Comparison of ENCODE assay signal across 8 cellular contexts in genomic region chr17:7204828-7205461, GRCh38. TPM values are rescaled to one million over a fixed set of nuclear protein-coding genes. Genes with fewer than 3 reads are reported as not detected.
DNase-seq lines count a peak whose midpoint lies in the region; ATAC-seq and TF ChIP-seq lines count a peak whose summit lies in the region.

No MANE protein-coding gene starts in this region.

- H3K27ac Mint-ChIP-seq in endothelial cell (ENCODE audit: unreplicated experiment) (peak overlapping the region; percentile 83), mesothelial cell of epicardium (peak overlapping the region; percentile 77)

- no peaks in the 10 kb centered on the region for H3K9me3 Mint-ChIP-seq in endothelial cell (ENCODE audit: unreplicated experiment)
- H3K9me3 Mint-ChIP-seq in mesothelial cell of epicardium, result no peaks in the 10 kb centered on the region

- H3K27me3 Mint-ChIP-seq in endothelial cell (ENCODE audit: unreplicated experiment), result peaks cover 21% of the 10 kb centered on the region
- H3K27me3 Mint-ChIP-seq in mesothelial cell of epicardium (ENCODE audit: low read depth), result no peaks in the 10 kb centered on the region

- TF ChIP-seq CTCF in GM13977 (IDR thresholded peaks at IDR 0.05; ENCODE audit: extremely low read depth, insufficient read depth, missing control alignments) (no peak), endothelial cell (IDR thresholded peaks at IDR 0.05; ENCODE audit: unreplicated experiment) (no peak), mesothelial cell of epicardium (IDR thresholded peaks at IDR 0.05; ENCODE audit: unreplicated experiment) (no peak)

- H3K4me3 Mint-ChIP-seq in endothelial cell (ENCODE audit: unreplicated experiment), result peak overlapping the region; percentile 81
- H3K4me3 Mint-ChIP-seq in mesothelial cell of epicardium, result peak overlapping the region; percentile 68

- DNase-seq in GM13977 (ENCODE audit: low spot score) (peak; percentile 99), NCI-H2171 treated with DMSO at 0.1 percent for 48 hours (lab: John Stamatoyannopoulos, UW) (peak; percentile 96), endothelial cell (ENCODE audit: low spot score) (peak; percentile 89), mesothelial cell of epicardium (ENCODE audit: low spot score in 2 of 2, unreplicated experiment in 2 of 2) (peak; percentile 76 to 88), DMS114 treated with DMSO at 0.1 percent for 48 hours (lab: John Stamatoyannopoulos, UW; ENCODE audit: unreplicated experiment) (no peak)
- DNase-seq in activated CD8-positive, alpha-beta memory T cell treated with anti-CD3 and anti-CD28 coated beads, Interleukin-2, amount 50 U/mL, for 1 hour (ENCODE audit: extremely low read depth), result peak; percentile 97
- peak; percentile 74 for DNase-seq in stimulated activated CD8-positive, alpha-beta memory T cell treated with anti-CD3 and anti-CD28 coated beads, Interleukin-15, amount 100 ng/mL, for 24 hours (ENCODE audit: low read depth)

- H3K36me3 Mint-ChIP-seq in endothelial cell (ENCODE audit: low read depth, unreplicated experiment) (peaks cover 34% of the 10 kb centered on the region), mesothelial cell of epicardium (peaks cover 6% of the 10 kb centered on the region)

- peak; percentile 77 for ATAC-seq in HG02763 (IDR thresholded peaks at IDR 0.05; ENCODE audit: unreplicated experiment)

- in situ Hi-C loops in GM13977 (cut with MboI; ENCODE audit: low pct_unique_long_range_greater_than_20kb, low sequenced_read_pairs, unreplicated experiment), result no loop called here

- peaks cover 21% of the 10 kb centered on the region for H3K4me1 Mint-ChIP-seq in endothelial cell (ENCODE audit: unreplicated experiment)
- H3K4me1 Mint-ChIP-seq in mesothelial cell of epicardium, result peaks cover 45% of the 10 kb centered on the region

RNA-seq across cellular contexts. Expression of gene DLG4, which starts 14.7 kb away (rescaled TPM):
- total RNA-seq in endothelial cell (ENCODE audit: unreplicated experiment) (44.3 TPM), mesothelial cell of epicardium (59.9 to 62.4 TPM (median 60.2 TPM) in 3 replicates)

RNA-seq across cellular contexts. Expression of gene ACADVL, which starts 14.8 kb away (rescaled TPM):
- total RNA-seq in endothelial cell (ENCODE audit: unreplicated experiment) (281 TPM), mesothelial cell of epicardium (385 to 424 TPM (median 410 TPM) in 3 replicates)

RNA-seq across cellular contexts. Expression of gene ASGR1, which starts 25.8 kb away (rescaled TPM):
- 23.9 TPM for total RNA-seq in endothelial cell (ENCODE audit: unreplicated experiment)
- total RNA-seq in mesothelial cell of epicardium, result 15.9 to 19.7 TPM (median 16.5 TPM) in 3 replicates

RNA-seq across cellular contexts. Expression of gene DVL2, which starts 29.4 kb away (rescaled TPM):
- total RNA-seq in endothelial cell (ENCODE audit: unreplicated experiment), result 58.2 TPM
- total RNA-seq in mesothelial cell of epicardium, result 87.3 to 96.1 TPM (median 94.0 TPM) in 3 replicates

RNA-seq across cellular contexts. Expression of gene PHF23, which starts 34.3 kb away (rescaled TPM):
- 80.9 TPM for total RNA-seq in endothelial cell (ENCODE audit: unreplicated experiment)
- 55.4 to 57.1 TPM (median 55.6 TPM) in 3 replicates for total RNA-seq in mesothelial cell of epicardium
